ENCODE assay signal across 3 cellular contexts in the genomic region with DNA sequence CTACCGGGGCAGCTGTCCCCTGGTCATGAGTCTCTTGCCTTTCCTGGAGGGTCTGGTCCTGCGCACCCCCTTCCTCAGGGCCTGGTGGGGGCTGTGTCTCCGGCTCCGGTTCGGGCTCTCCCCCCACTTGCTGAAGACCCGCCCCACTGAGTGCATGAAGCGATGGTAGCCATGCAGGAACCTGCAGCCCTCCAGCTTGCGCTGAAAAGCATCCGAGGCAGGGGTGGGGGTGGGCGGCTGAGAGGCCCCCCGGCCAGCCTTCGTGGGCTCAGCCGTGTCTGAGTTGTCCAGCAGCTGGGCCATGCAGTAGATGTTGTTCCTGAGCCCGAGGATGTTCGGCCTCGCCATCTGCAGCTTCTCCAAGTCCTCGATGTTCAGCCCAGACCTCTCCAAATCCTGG.
TF ChIP-seq lines count a peak whose summit lies in the region.

No MANE protein-coding gene starts in this region.

TF ChIP-seq in SK-N-SH, 30 proteins besides CTCF, POLR2A, EP300 and RAD21:
- TF ChIP-seq, protein P1, sequence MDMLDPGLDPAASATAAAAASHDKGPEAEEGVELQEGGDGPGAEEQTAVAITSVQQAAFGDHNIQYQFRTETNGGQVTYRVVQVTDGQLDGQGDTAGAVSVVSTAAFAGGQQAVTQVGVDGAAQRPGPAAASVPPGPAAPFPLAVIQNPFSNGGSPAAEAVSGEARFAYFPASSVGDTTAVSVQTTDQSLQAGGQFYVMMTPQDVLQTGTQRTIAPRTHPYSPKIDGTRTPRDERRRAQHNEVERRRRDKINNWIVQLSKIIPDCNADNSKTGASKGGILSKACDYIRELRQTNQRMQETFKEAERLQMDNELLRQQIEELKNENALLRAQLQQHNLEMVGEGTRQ (IDR thresholded peaks at IDR 0.05; ENCODE audit: borderline replicate concordance, low read depth, low read length) = no peak
- no peak for TF ChIP-seq EZH2phosphoT487 (IDR thresholded peaks at IDR 0.05; ENCODE audit: borderline replicate concordance, low read depth)
- no peak for TF ChIP-seq FOXM1 (IDR thresholded peaks at IDR 0.05; ENCODE audit: low read depth)
- TF ChIP-seq CHD2 (IDR thresholded peaks at IDR 0.05; ENCODE audit: low read length, partially characterized antibody) = no peak
- TF ChIP-seq, protein P2, sequence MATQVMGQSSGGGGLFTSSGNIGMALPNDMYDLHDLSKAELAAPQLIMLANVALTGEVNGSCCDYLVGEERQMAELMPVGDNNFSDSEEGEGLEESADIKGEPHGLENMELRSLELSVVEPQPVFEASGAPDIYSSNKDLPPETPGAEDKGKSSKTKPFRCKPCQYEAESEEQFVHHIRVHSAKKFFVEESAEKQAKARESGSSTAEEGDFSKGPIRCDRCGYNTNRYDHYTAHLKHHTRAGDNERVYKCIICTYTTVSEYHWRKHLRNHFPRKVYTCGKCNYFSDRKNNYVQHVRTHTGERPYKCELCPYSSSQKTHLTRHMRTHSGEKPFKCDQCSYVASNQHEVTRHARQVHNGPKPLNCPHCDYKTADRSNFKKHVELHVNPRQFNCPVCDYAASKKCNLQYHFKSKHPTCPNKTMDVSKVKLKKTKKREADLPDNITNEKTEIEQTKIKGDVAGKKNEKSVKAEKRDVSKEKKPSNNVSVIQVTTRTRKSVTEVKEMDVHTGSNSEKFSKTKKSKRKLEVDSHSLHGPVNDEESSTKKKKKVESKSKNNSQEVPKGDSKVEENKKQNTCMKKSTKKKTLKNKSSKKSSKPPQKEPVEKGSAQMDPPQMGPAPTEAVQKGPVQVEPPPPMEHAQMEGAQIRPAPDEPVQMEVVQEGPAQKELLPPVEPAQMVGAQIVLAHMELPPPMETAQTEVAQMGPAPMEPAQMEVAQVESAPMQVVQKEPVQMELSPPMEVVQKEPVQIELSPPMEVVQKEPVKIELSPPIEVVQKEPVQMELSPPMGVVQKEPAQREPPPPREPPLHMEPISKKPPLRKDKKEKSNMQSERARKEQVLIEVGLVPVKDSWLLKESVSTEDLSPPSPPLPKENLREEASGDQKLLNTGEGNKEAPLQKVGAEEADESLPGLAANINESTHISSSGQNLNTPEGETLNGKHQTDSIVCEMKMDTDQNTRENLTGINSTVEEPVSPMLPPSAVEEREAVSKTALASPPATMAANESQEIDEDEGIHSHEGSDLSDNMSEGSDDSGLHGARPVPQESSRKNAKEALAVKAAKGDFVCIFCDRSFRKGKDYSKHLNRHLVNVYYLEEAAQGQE (IDR thresholded peaks at IDR 0.05; ENCODE audit: low read depth, low read length) = no peak
- no peak for TF ChIP-seq TAF1 (IDR thresholded peaks at IDR 0.05; ENCODE audit: borderline replicate concordance, low read depth, low read length)
- no peak for TF ChIP-seq RCOR1 (IDR thresholded peaks at IDR 0.05; ENCODE audit: low read length)
- TF ChIP-seq YY1 (IDR thresholded peaks at IDR 0.05; ENCODE audit: low read depth) = no peak
- TF ChIP-seq, protein P3, sequence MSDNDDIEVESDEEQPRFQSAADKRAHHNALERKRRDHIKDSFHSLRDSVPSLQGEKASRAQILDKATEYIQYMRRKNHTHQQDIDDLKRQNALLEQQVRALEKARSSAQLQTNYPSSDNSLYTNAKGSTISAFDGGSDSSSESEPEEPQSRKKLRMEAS (IDR thresholded peaks at IDR 0.05; ENCODE audit: low read depth) = no peak
- TF ChIP-seq SIN3A (IDR thresholded peaks at IDR 0.05; ENCODE audit: borderline replicate concordance, low read depth, low read length) = no peak
- no peak for TF ChIP-seq RXRA (IDR thresholded peaks at IDR 0.05; ENCODE audit: borderline replicate concordance, low read depth)
- TF ChIP-seq, protein P4, sequence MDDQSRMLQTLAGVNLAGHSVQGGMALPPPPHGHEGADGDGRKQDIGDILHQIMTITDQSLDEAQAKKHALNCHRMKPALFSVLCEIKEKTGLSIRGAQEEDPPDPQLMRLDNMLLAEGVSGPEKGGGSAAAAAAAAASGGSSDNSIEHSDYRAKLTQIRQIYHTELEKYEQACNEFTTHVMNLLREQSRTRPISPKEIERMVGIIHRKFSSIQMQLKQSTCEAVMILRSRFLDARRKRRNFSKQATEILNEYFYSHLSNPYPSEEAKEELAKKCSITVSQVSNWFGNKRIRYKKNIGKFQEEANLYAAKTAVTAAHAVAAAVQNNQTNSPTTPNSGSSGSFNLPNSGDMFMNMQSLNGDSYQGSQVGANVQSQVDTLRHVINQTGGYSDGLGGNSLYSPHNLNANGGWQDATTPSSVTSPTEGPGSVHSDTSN (IDR thresholded peaks at IDR 0.05) = no peak
- no peak for TF ChIP-seq NRF1 (IDR thresholded peaks at IDR 0.05; ENCODE audit: low read depth, low read length)

TF ChIP-seq in SK-N-SH treated with all-trans-retinoic acid at 6 μM for 48 hours, 23 proteins besides CTCF, POLR2A, EP300 and RAD21 (continues in another document):
- TF ChIP-seq OSR1 (CRISPR knock-in tag; IDR thresholded peaks at IDR 0.05) (no peak), ARNTL (CRISPR knock-in tag; IDR thresholded peaks at IDR 0.05; ENCODE audit: borderline replicate concordance, low read depth) (no peak), PPARA (CRISPR knock-in tag; IDR thresholded peaks at IDR 0.05; ENCODE audit: borderline replicate concordance) (no peak), ZNF565 (CRISPR knock-in tag; conservative IDR thresholded peaks at IDR 0.05; ENCODE audit: low read depth) (no peak), ZNF8 (CRISPR knock-in tag; IDR thresholded peaks at IDR 0.05) (no peak), TCF4 (CRISPR knock-in tag; IDR thresholded peaks at IDR 0.05; ENCODE audit: borderline replicate concordance) (no peak), RARB (CRISPR knock-in tag; IDR thresholded peaks at IDR 0.05) (no peak), TOX (CRISPR knock-in tag; IDR thresholded peaks at IDR 0.05; ENCODE audit: borderline replicate concordance) (no peak), SNAI2 (CRISPR knock-in tag; IDR thresholded peaks at IDR 0.05) (no peak)
- TF ChIP-seq, protein P5, sequence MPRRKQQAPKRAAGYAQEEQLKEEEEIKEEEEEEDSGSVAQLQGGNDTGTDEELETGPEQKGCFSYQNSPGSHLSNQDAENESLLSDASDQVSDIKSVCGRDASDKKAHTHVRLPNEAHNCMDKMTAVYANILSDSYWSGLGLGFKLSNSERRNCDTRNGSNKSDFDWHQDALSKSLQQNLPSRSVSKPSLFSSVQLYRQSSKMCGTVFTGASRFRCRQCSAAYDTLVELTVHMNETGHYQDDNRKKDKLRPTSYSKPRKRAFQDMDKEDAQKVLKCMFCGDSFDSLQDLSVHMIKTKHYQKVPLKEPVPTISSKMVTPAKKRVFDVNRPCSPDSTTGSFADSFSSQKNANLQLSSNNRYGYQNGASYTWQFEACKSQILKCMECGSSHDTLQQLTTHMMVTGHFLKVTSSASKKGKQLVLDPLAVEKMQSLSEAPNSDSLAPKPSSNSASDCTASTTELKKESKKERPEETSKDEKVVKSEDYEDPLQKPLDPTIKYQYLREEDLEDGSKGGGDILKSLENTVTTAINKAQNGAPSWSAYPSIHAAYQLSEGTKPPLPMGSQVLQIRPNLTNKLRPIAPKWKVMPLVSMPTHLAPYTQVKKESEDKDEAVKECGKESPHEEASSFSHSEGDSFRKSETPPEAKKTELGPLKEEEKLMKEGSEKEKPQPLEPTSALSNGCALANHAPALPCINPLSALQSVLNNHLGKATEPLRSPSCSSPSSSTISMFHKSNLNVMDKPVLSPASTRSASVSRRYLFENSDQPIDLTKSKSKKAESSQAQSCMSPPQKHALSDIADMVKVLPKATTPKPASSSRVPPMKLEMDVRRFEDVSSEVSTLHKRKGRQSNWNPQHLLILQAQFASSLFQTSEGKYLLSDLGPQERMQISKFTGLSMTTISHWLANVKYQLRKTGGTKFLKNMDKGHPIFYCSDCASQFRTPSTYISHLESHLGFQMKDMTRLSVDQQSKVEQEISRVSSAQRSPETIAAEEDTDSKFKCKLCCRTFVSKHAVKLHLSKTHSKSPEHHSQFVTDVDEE (CRISPR knock-in tag; IDR thresholded peaks at IDR 0.05) = no peak
- TF ChIP-seq, protein P6, sequence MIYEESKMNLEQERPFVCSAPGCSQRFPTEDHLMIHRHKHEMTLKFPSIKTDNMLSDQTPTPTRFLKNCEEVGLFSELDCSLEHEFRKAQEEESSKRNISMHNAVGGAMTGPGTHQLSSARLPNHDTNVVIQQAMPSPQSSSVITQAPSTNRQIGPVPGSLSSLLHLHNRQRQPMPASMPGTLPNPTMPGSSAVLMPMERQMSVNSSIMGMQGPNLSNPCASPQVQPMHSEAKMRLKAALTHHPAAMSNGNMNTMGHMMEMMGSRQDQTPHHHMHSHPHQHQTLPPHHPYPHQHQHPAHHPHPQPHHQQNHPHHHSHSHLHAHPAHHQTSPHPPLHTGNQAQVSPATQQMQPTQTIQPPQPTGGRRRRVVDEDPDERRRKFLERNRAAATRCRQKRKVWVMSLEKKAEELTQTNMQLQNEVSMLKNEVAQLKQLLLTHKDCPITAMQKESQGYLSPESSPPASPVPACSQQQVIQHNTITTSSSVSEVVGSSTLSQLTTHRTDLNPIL (CRISPR knock-in tag; IDR thresholded peaks at IDR 0.05; ENCODE audit: low read depth) = no peak
- TF ChIP-seq, protein P7, sequence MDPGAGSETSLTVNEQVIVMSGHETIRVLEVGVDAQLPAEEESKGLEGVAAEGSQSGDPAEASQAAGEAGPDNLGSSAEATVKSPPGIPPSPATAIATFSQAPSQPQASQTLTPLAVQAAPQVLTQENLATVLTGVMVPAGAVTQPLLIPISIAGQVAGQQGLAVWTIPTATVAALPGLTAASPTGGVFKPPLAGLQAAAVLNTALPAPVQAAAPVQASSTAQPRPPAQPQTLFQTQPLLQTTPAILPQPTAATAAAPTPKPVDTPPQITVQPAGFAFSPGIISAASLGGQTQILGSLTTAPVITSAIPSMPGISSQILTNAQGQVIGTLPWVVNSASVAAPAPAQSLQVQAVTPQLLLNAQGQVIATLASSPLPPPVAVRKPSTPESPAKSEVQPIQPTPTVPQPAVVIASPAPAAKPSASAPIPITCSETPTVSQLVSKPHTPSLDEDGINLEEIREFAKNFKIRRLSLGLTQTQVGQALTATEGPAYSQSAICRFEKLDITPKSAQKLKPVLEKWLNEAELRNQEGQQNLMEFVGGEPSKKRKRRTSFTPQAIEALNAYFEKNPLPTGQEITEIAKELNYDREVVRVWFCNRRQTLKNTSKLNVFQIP (CRISPR knock-in tag; IDR thresholded peaks at IDR 0.05; ENCODE audit: borderline replicate concordance, low read depth) = no peak

TF ChIP-seq in HepG2, 621 proteins besides CTCF, POLR2A, EP300 and RAD21:
- TF ChIP-seq, protein P8, sequence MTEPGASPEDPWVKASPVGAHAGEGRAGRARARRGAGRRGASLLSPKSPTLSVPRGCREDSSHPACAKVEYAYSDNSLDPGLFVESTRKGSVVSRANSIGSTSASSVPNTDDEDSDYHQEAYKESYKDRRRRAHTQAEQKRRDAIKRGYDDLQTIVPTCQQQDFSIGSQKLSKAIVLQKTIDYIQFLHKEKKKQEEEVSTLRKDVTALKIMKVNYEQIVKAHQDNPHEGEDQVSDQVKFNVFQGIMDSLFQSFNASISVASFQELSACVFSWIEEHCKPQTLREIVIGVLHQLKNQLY (CRISPR knock-in tag; IDR thresholded peaks at IDR 0.05) = no peak
- TF ChIP-seq, protein P9, sequence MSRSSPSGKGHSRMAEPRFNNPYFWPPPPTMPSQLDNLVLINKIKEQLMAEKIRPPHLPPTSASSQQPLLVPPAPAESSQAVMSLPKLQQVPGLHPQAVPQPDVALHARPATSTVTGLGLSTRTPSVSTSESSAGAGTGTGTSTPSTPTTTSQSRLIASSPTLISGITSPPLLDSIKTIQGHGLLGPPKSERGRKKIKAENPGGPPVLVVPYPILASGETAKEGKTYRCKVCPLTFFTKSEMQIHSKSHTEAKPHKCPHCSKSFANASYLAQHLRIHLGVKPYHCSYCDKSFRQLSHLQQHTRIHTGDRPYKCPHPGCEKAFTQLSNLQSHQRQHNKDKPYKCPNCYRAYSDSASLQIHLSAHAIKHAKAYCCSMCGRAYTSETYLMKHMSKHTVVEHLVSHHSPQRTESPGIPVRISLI (CRISPR knock-in tag; IDR thresholded peaks at IDR 0.05; ENCODE audit: borderline replicate concordance) = no peak
- TF ChIP-seq, protein P10, sequence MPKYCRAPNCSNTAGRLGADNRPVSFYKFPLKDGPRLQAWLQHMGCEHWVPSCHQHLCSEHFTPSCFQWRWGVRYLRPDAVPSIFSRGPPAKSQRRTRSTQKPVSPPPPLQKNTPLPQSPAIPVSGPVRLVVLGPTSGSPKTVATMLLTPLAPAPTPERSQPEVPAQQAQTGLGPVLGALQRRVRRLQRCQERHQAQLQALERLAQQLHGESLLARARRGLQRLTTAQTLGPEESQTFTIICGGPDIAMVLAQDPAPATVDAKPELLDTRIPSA (CRISPR knock-in tag; IDR thresholded peaks at IDR 0.05; ENCODE audit: borderline replicate concordance) = no peak
- TF ChIP-seq, protein P11, sequence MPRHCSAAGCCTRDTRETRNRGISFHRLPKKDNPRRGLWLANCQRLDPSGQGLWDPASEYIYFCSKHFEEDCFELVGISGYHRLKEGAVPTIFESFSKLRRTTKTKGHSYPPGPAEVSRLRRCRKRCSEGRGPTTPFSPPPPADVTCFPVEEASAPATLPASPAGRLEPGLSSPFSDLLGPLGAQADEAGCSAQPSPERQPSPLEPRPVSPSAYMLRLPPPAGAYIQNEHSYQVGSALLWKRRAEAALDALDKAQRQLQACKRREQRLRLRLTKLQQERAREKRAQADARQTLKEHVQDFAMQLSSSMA (CRISPR knock-in tag; IDR thresholded peaks at IDR 0.05) = no peak
- TF ChIP-seq TCF7 (IDR thresholded peaks at IDR 0.05; ENCODE audit: low read depth) (no peak), ZNF232 (CRISPR knock-in tag; IDR thresholded peaks at IDR 0.05; ENCODE audit: borderline replicate concordance) (no peak), JARID2 (CRISPR knock-in tag; IDR thresholded peaks at IDR 0.05; ENCODE audit: insufficient replicate concordance) (no peak)
